ENCODE assay signal across 1 cellular context in genomic region chr21:35072960-35073359, GRCh38.
TF ChIP-seq lines count a peak whose summit lies in the region.

No MANE protein-coding gene starts in this region.

TF ChIP-seq in K562, 482 proteins besides CTCF, POLR2A, EP300 and RAD21 (continued from another document):
- no peak for TF ChIP-seq HOMEZ (CRISPR knock-in tag; IDR thresholded peaks at IDR 0.05)
